In genomic region chr13:114115796-114116195, GRCh38 we compare ENCODE assay signal across 2 cellular contexts.
TF ChIP-seq lines count a peak whose summit lies in the region.

No MANE protein-coding gene starts in this region.

TF ChIP-seq in IMR-90, 13 proteins besides CTCF, POLR2A, EP300 and RAD21:
- no peak for TF ChIP-seq MAFK (IDR thresholded peaks at IDR 0.05; ENCODE audit: low read depth, low read length)
- TF ChIP-seq MAZ (IDR thresholded peaks at IDR 0.05; ENCODE audit: borderline replicate concordance, low read depth, low read length) = no peak
- no peak for TF ChIP-seq SMC3 (IDR thresholded peaks at IDR 0.05; ENCODE audit: low read depth, low read length)
- no peak for TF ChIP-seq USF2 (IDR thresholded peaks at IDR 0.05; ENCODE audit: low read depth, low read length)
- TF ChIP-seq RCOR1 (IDR thresholded peaks at IDR 0.05; ENCODE audit: insufficient replicate concordance, low read length) = no peak
- TF ChIP-seq CHD1 (IDR thresholded peaks at IDR 0.05; ENCODE audit: low read depth, low read length) = no peak
- TF ChIP-seq CEBPB (IDR thresholded peaks at IDR 0.05; ENCODE audit: low read depth, low read length) = no peak
- TF ChIP-seq BHLHE40 (IDR thresholded peaks at IDR 0.05; ENCODE audit: low read depth, low read length) = no peak
- no peak for TF ChIP-seq FOS (IDR thresholded peaks at IDR 0.05; ENCODE audit: low read depth, low read length)
- TF ChIP-seq ELK1 (IDR thresholded peaks at IDR 0.05; ENCODE audit: borderline replicate concordance, low read depth, low read length) = no peak
- no peak for TF ChIP-seq MXI1 (IDR thresholded peaks at IDR 0.05; ENCODE audit: borderline replicate concordance, low read depth, low read length)

TF ChIP-seq in endothelial cell of umbilical vein, 7 proteins besides CTCF, POLR2A, EP300 and RAD21:
- no peak for TF ChIP-seq EZH2 (IDR thresholded peaks at IDR 0.05; ENCODE audit: borderline replicate concordance, low read depth, low read length, severe bottlenecking)
- no peak for TF ChIP-seq JUN (IDR thresholded peaks at IDR 0.05; ENCODE audit: borderline replicate concordance, insufficient read depth, insufficient read length, low read depth)
